ENCODE assay signal across 8 cellular contexts in the genomic region with DNA sequence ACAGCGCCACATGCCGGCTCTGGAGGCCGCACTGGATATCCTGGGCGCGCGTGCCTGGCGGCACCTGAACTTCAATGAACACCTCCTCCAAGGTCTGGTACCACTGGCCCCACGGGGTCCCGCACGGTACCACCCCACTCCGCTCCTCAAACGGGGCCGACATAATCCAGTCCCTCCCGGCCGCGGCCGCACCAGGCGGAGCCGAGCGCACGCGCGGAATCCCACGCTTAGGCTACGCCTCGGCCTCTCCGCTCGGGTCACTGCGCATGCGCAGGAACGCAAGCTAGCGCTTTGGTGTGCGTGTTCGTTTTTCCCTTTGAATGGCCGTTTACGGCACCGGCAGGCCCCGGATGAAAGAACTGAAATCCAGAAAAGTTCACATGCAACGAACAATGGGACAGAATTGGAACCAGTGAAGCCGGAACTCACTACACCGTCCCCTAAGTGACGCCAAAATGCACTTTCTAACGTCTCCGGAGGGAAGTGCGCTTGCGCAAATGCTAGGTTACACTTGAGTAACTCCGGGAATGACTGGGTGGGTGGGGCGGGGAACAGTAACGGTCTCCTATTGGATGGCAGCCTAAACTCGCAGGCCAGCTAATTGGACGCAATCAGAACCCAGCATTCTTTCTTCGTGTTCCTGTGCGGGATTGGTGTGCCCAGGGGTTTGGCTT. TPM values are rescaled to one million over a fixed set of nuclear protein-coding genes. Genes with fewer than 3 reads are reported as not detected.
DNase-seq lines count a peak whose midpoint lies in the region; ATAC-seq and TF ChIP-seq lines count a peak whose summit lies in the region.

A gene with protein sequence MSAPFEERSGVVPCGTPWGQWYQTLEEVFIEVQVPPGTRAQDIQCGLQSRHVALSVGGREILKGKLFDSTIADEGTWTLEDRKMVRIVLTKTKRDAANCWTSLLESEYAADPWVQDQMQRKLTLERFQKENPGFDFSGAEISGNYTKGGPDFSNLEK (minus strand): TSS at position 215 of the 674 bp plus-strand sequence. CDS start 52 bp downstream, at position 163.

- peak within 1 kb of the TSS; percentile 82 for H3K4me3 ChIP-seq in PC-3 (ENCODE audit: low read length)
- H3K4me3 ChIP-seq in mucosa of rectum (ENCODE audit: low read length in 2 of 2): peak within 1 kb of the TSS; percentile 88 to 91

- H3K36me3 ChIP-seq in PC-3 (ENCODE audit: low read depth, low read length) (peaks cover 12% of the 10 kb centered on the region), mucosa of rectum (ENCODE audit: control insufficient read depth in 2 of 2, insufficient read depth in 2 of 2, low read length in 2 of 2) (peaks cover 5 to 6% of the 10 kb centered on the region in 2 donors)

- no peaks in the 10 kb centered on the region for H3K9me2 ChIP-seq in PC-3 (replicated peaks; ENCODE audit: low read length)

- CTCF ChIA-PET in PC-3 (lab: Charles Lee): interaction anchor here (0.6 kb wide), 1 partner anchor 22 kb away, joined by 3 read pairs; no protein-coding TSS in a partner anchor

- H2AFZ ChIP-seq in PC-3 (ENCODE audit: low read length): peak within 1 kb of the TSS; percentile 98

- TF ChIP-seq POLR2A in erythroblast (IDR thresholded peaks at IDR 0.05; ENCODE audit: low read length): peak; percentile 91

- H3K27me3 ChIP-seq in PC-3 (ENCODE audit: low read length) (no peaks in the 10 kb centered on the region), mucosa of rectum (ENCODE audit: control insufficient read depth in 2 of 2, insufficient read depth in 2 of 2, low read length in 2 of 2) (no peaks in the 10 kb centered on the region)

- intact Hi-C loops in PC-3 (cut with micrococcal nuclease): loop anchor here (1.0 kb wide), 2 partner anchors 23 to 45 kb away; partner anchors contain the start of genes CCNG1 and MAT2B

- peaks cover 94% of the 10 kb centered on the region for H3K79me2 ChIP-seq in PC-3 (ENCODE audit: low read length)

- POLR2A ChIA-PET in PC-3 (lab: Charles Lee; ENCODE audit: unreplicated experiment): interaction anchor here (0.5 to 0.9 kb wide), 7 partner anchors 17 to 1226 kb away, joined by 3 to 16 read pairs (median 4); no protein-coding TSS in a partner anchor

- no peak for TF ChIP-seq RAD21 in Ishikawa (IDR thresholded peaks at IDR 0.05; ENCODE audit: low read depth)

- no peak for TF ChIP-seq EP300 in Ishikawa (IDR thresholded peaks at IDR 0.05; ENCODE audit: borderline replicate concordance)

- peak; percentile 49; the same call in 1 of the 2 replicates for TF ChIP-seq CTCF in PC-3 (conservative IDR thresholded peaks at IDR 0.05; ENCODE audit: low read depth, low read length)

- H3K27ac ChIP-seq in PC-3 (ENCODE audit: low read length): peak within 1 kb of the TSS; percentile 99
- peak within 1 kb of the TSS; percentile 95 to 96 for H3K27ac ChIP-seq in mucosa of rectum (ENCODE audit: low read depth in 2 of 2, low read length in 2 of 2)

- H3K4me1 ChIP-seq in PC-3 (ENCODE audit: insufficient read depth, low read length) (peaks cover 13% of the 10 kb centered on the region), mucosa of rectum (ENCODE audit: control insufficient read depth in 2 of 2, insufficient read depth in 2 of 2, low read length in 2 of 2) (peaks cover 12 to 17% of the 10 kb centered on the region in 2 donors)

- H3K9me3 ChIP-seq in PC-3 (ENCODE audit: low read length): no peaks in the 10 kb centered on the region
- no peaks in the 10 kb centered on the region for H3K9me3 ChIP-seq in mucosa of rectum (ENCODE audit: control insufficient read depth in 2 of 2, low read length in 2 of 2)

- ATAC-seq in GM21576 (IDR thresholded peaks at IDR 0.05; ENCODE audit: unreplicated experiment) (peak; percentile 82), PC-3 (peak; percentile 80)

- H3K9ac ChIP-seq in PC-3 (ENCODE audit: low read length) (peak within 1 kb of the TSS; percentile 98), mucosa of rectum (ENCODE audit: low read depth in 1 of 2, low read length in 2 of 2) (peak within 1 kb of the TSS; percentile 87)

- no peaks in the 10 kb centered on the region; the same call in 1 of the 2 replicates for H4K20me1 ChIP-seq in PC-3 (ENCODE audit: low read length)

- no peaks in the 10 kb centered on the region for H3F3A ChIP-seq in PC-3 (ENCODE audit: low read length, unreplicated experiment)

- DNase-seq in DMS53 (lab: John Stamatoyannopoulos, UW) (peak; percentile 99), PC-3 (peak; percentile 98), erythroblast (lab: John Stamatoyannopoulos, UW) (peak; percentile 98 to 99)
- DNase-seq in activated T-cell treated with anti-CD3 and anti-CD28 coated beads, Interleukin-2, amount 50 U/mL, for 1 hour: peak; percentile 97
- DNase-seq in stimulated activated CD8-positive, alpha-beta memory T cell treated with anti-CD3 and anti-CD28 coated beads, Interleukin-4, amount 100 ng/mL, for 48 hours: peak; percentile 94

- BruUV-seq in PC-3 (replicated peaks; lab: Mats Ljungman, UMichigan): no TSS peak

- H3K4me2 ChIP-seq in PC-3 (ENCODE audit: low read length): peak within 1 kb of the TSS; percentile 96

TF ChIP-seq in Ishikawa, 13 proteins besides CTCF, POLR2A, EP300 and RAD21:
- TF ChIP-seq TAF1 (IDR thresholded peaks at IDR 0.05; ENCODE audit: low read depth) (peak; percentile 80), EGR1 (IDR thresholded peaks at IDR 0.05) (no peak), CEBPB (IDR thresholded peaks at IDR 0.05) (peak; percentile 54; the same call in 1 of the 2 replicates), NFIC (IDR thresholded peaks at IDR 0.05) (no peak), REST (IDR thresholded peaks at IDR 0.05; ENCODE audit: low read depth) (no peak), YY1 (IDR thresholded peaks at IDR 0.05; ENCODE audit: low read depth) (0 out of 2 replicates have a peak, but pooled peaks have one; percentile 34), ZBTB7A (IDR thresholded peaks at IDR 0.05; ENCODE audit: low read depth) (0 out of 2 replicates have a peak, but pooled peaks have one; percentile 2), TEAD4 (IDR thresholded peaks at IDR 0.05) (0 out of 2 replicates have a peak, but pooled peaks have one; percentile 47)
- TF ChIP-seq, protein P1, sequence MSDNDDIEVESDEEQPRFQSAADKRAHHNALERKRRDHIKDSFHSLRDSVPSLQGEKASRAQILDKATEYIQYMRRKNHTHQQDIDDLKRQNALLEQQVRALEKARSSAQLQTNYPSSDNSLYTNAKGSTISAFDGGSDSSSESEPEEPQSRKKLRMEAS (IDR thresholded peaks at IDR 0.05): peak; percentile 80

RNA-seq across cellular contexts. Expression of the gene that starts here (rescaled TPM):
- total RNA-seq in PC-3 (2014; rRNA removed): 28.3 and 31.2 TPM in 2 replicates

Comparison
In these comparisons a context has a peak if more than half of its experiments do, and no peak if none do; other contexts are left out.
1. Peak in every context shown above with its lines: DNase-seq, ATAC-seq, H3K4me3 ChIP-seq and H3K27ac ChIP-seq.